ENCODE assay signal across 2 cellular contexts in the genomic region with DNA sequence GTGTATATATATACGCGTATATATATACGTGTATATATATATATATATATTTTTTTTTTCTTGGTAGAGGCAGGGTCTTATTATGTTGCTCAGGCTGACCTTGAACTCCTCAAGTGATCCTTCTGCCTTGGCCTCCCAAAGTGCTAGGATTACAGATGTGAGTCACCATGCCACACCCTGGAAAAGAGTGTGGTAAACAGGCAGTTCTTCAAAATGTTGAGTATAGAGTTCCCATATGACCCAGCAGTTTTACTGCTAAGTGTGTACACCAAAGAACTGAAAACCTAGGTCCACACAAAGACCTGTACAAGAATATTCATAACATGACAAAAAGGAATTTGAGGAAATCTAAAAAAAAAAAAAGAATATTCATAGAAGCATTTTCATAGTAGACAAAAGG.
TF ChIP-seq lines count a peak whose summit lies in the region.

No MANE protein-coding gene starts in this region.

TF ChIP-seq in K562, 482 proteins besides CTCF, POLR2A, EP300 and RAD21 (continued from another document):
- TF ChIP-seq RBBP5 (IDR thresholded peaks at IDR 0.05; ENCODE audit: borderline replicate concordance, insufficient read depth, low read length, poor library complexity, severe bottlenecking), result no peak
- TF ChIP-seq, protein P1, sequence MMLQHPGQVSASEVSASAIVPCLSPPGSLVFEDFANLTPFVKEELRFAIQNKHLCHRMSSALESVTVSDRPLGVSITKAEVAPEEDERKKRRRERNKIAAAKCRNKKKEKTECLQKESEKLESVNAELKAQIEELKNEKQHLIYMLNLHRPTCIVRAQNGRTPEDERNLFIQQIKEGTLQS (IDR thresholded peaks at IDR 0.05), result peak; percentile 42; the same call in 1 of the 2 replicates
- TF ChIP-seq, protein P1 (CRISPR knock-in tag; conservative IDR thresholded peaks at IDR 0.05), result no peak
- no peak for TF ChIP-seq ZNF133 (CRISPR knock-in tag; IDR thresholded peaks at IDR 0.05)
- TF ChIP-seq ARID1B (IDR thresholded peaks at IDR 0.05), result peak; percentile 25; the same call in 1 of the 2 replicates
- TF ChIP-seq, protein P2, sequence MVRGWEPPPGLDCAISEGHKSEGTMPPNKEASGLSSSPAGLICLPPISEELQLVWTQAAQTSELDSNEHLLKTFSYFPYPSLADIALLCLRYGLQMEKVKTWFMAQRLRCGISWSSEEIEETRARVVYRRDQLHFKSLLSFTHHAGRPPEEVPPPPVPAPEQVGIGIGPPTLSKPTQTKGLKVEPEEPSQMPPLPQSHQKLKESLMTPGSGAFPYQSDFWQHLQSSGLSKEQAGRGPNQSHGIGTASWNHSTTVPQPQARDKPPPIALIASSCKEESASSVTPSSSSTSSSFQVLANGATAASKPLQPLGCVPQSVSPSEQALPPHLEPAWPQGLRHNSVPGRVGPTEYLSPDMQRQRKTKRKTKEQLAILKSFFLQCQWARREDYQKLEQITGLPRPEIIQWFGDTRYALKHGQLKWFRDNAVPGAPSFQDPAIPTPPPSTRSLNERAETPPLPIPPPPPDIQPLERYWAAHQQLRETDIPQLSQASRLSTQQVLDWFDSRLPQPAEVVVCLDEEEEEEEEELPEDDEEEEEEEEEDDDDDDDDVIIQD (CRISPR knock-in tag; IDR thresholded peaks at IDR 0.05), result no peak
- TF ChIP-seq BDP1 (IDR thresholded peaks at IDR 0.05; ENCODE audit: insufficient read depth, insufficient read length), result no peak
- no peak for TF ChIP-seq MCM7 (IDR thresholded peaks at IDR 0.05)
- no peak for TF ChIP-seq ZNF12 (CRISPR knock-in tag; IDR thresholded peaks at IDR 0.05)
- 0 out of 2 replicates have a peak, but pooled peaks have one; percentile 26 for TF ChIP-seq SMARCE1 (IDR thresholded peaks at IDR 0.05)
- TF ChIP-seq, protein P3, sequence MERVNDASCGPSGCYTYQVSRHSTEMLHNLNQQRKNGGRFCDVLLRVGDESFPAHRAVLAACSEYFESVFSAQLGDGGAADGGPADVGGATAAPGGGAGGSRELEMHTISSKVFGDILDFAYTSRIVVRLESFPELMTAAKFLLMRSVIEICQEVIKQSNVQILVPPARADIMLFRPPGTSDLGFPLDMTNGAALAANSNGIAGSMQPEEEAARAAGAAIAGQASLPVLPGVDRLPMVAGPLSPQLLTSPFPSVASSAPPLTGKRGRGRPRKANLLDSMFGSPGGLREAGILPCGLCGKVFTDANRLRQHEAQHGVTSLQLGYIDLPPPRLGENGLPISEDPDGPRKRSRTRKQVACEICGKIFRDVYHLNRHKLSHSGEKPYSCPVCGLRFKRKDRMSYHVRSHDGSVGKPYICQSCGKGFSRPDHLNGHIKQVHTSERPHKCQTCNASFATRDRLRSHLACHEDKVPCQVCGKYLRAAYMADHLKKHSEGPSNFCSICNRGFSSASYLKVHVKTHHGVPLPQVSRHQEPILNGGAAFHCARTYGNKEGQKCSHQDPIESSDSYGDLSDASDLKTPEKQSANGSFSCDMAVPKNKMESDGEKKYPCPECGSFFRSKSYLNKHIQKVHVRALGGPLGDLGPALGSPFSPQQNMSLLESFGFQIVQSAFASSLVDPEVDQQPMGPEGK (CRISPR knock-in tag; IDR thresholded peaks at IDR 0.05; ENCODE audit: borderline replicate concordance), result no peak
- peak; percentile 70 for TF ChIP-seq NFE2 (IDR thresholded peaks at IDR 0.05; ENCODE audit: low read depth)
- TF ChIP-seq MAFF (IDR thresholded peaks at IDR 0.05; ENCODE audit: low read length), result peak; percentile 40; the same call in 1 of the 2 replicates
- peak; percentile 36; the same call in 1 of the 2 replicates for TF ChIP-seq SPI1 (IDR thresholded peaks at IDR 0.05; ENCODE audit: borderline replicate concordance, low read depth, low read length)
- TF ChIP-seq ZNF175 (CRISPR knock-in tag; IDR thresholded peaks at IDR 0.05; ENCODE audit: low read depth), result no peak
- TF ChIP-seq ZNF444 (CRISPR knock-in tag; IDR thresholded peaks at IDR 0.05), result no peak
- TF ChIP-seq MEIS2 (IDR thresholded peaks at IDR 0.05; ENCODE audit: partially characterized antibody), result no peak
- no peak for TF ChIP-seq TGIF2 (CRISPR knock-in tag; IDR thresholded peaks at IDR 0.05)
- TF ChIP-seq MAFK (IDR thresholded peaks at IDR 0.05; ENCODE audit: low read length), result peak; percentile 13; the same call in 1 of the 2 replicates
- peak; percentile 76 for TF ChIP-seq FOSL1 (tag; conservative IDR thresholded peaks at IDR 0.05)
- TF ChIP-seq CCAR2 (IDR thresholded peaks at IDR 0.05; ENCODE audit: low read depth, low read length), result no peak
- peak; percentile 52 to 63; a peak in 3 of 4 replicates for TF ChIP-seq FOXK2 (conservative IDR thresholded peaks at IDR 0.05 in 1 of 2, IDR thresholded peaks at IDR 0.05 in 1 of 2; ENCODE audit: low read depth in 2 of 2)
- peak; percentile 25; the same call in 1 of the 2 replicates for TF ChIP-seq C11orf30 (IDR thresholded peaks at IDR 0.05; ENCODE audit: low read depth)
- TF ChIP-seq JUND (IDR thresholded peaks at IDR 0.05; ENCODE audit: borderline replicate concordance, low read depth, low read length), result peak; percentile 73
- peak; percentile 56; the same call in 1 of the 3 replicates for TF ChIP-seq JUND (tag; IDR thresholded peaks at IDR 0.05; ENCODE audit: borderline replicate concordance, low read depth, low read length)
- no peak for TF ChIP-seq ZBTB7A (IDR thresholded peaks at IDR 0.05; ENCODE audit: borderline replicate concordance, control insufficient read depth, low read depth, low read length)
- no peak for TF ChIP-seq ZNF79 (CRISPR knock-in tag; IDR thresholded peaks at IDR 0.05; ENCODE audit: low read depth)
- 0 out of 2 replicates have a peak, but pooled peaks have one; percentile 23 for TF ChIP-seq SMARCA4 (IDR thresholded peaks at IDR 0.05)
- TF ChIP-seq NFYB (IDR thresholded peaks at IDR 0.05; ENCODE audit: extremely low read depth, insufficient read length), result no peak

TF ChIP-seq in HepG2, 621 proteins besides CTCF, POLR2A, EP300 and RAD21 (continued from another document):
- TF ChIP-seq ZNF468 (CRISPR knock-in tag; IDR thresholded peaks at IDR 0.05), result no peak
TF ChIP-seq in HepG2: peak in this region for 1.
